ENCODE assay signal across 9 cellular contexts in the genomic region with DNA sequence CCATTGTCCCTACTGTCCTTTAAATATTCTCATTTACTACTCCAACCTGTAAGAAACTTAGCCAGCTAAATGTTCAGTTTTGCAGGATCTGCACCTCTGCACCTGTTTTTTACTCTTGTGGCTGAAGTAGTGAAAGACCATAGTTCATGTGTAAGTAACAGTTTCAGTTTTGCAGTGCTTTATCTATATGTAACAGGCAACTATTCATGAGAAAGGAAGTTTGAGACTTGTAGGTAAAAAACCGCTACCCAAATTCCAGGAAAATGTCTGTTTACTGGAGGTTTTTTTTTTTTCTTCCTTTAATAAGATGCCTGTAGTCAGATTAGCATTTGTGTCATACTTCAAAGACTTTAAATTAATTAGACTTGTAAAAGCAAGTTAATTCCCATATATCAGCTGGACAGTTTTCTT.
DNase-seq lines count a peak whose midpoint lies in the region; ATAC-seq lines count a peak whose summit lies in the region.
"Had no signal": no experiment of that assay in that cellular context is flagged by ENCODE, and none has a peak within 500 bp of the region (broad histone marks: within the 10 kb centered on the region; RNA-seq: fewer than 3 reads in every experiment).

No MANE protein-coding gene starts in this region.

- intact Hi-C loops in dendritic cell treated with granulocyte-macrophage colony-stimulating factor and Interleukin-4, amounts not matched to agents 40 ng/mL and 50 ng/mL, for 4 days (cut with micrococcal nuclease) = no loop called here

- no peaks in the 10 kb centered on the region for H3K36me3 Mint-ChIP-seq in dendritic cell treated with granulocyte-macrophage colony-stimulating factor and Interleukin-4, amounts not matched to agents 40 ng/mL and 50 ng/mL, for 4 days (ENCODE audit: low read depth)

- peaks cover 27% of the 10 kb centered on the region for H3K4me1 Mint-ChIP-seq in dendritic cell treated with granulocyte-macrophage colony-stimulating factor and Interleukin-4, amounts not matched to agents 40 ng/mL and 50 ng/mL, for 4 days (ENCODE audit: low read depth)

- no peaks in the 10 kb centered on the region for H3K9me3 Mint-ChIP-seq in dendritic cell treated with granulocyte-macrophage colony-stimulating factor and Interleukin-4, amounts not matched to agents 40 ng/mL and 50 ng/mL, for 4 days

- ATAC-seq in GM21367 (IDR thresholded peaks at IDR 0.05; ENCODE audit: unreplicated experiment) = peak; percentile 75
- peak; percentile 74 for ATAC-seq in HG03442 (IDR thresholded peaks at IDR 0.05; ENCODE audit: unreplicated experiment)

- H3K4me3 Mint-ChIP-seq in dendritic cell treated with granulocyte-macrophage colony-stimulating factor and Interleukin-4, amounts not matched to agents 40 ng/mL and 50 ng/mL, for 4 days = peak overlapping the region; percentile 77

- H3K27ac Mint-ChIP-seq in dendritic cell treated with granulocyte-macrophage colony-stimulating factor and Interleukin-4, amounts not matched to agents 40 ng/mL and 50 ng/mL, for 4 days = peak overlapping the region; percentile 91

- no peaks in the 10 kb centered on the region for H3K27me3 Mint-ChIP-seq in dendritic cell treated with granulocyte-macrophage colony-stimulating factor and Interleukin-4, amounts not matched to agents 40 ng/mL and 50 ng/mL, for 4 days

- DNase-seq in GF-D8 (lab: John Stamatoyannopoulos, UW) = peak; percentile 97
- DNase-seq in NCI-H1694 (lab: John Stamatoyannopoulos, UW) = no peak
- no peak for DNase-seq in SIG-M5 treated with dmso at 0.1 percent for 504 hours (lab: John Stamatoyannopoulos, UW; ENCODE audit: unreplicated experiment)
- no peak for DNase-seq in NCI-H2081 (lab: John Stamatoyannopoulos, UW)
- DNase-seq in RKO (ENCODE audit: low spot score) = no peak
- DNase-seq: esophagus squamous epithelium had no signal
